Comparison of ENCODE assay signal across 1 cellular context in the genomic region with DNA sequence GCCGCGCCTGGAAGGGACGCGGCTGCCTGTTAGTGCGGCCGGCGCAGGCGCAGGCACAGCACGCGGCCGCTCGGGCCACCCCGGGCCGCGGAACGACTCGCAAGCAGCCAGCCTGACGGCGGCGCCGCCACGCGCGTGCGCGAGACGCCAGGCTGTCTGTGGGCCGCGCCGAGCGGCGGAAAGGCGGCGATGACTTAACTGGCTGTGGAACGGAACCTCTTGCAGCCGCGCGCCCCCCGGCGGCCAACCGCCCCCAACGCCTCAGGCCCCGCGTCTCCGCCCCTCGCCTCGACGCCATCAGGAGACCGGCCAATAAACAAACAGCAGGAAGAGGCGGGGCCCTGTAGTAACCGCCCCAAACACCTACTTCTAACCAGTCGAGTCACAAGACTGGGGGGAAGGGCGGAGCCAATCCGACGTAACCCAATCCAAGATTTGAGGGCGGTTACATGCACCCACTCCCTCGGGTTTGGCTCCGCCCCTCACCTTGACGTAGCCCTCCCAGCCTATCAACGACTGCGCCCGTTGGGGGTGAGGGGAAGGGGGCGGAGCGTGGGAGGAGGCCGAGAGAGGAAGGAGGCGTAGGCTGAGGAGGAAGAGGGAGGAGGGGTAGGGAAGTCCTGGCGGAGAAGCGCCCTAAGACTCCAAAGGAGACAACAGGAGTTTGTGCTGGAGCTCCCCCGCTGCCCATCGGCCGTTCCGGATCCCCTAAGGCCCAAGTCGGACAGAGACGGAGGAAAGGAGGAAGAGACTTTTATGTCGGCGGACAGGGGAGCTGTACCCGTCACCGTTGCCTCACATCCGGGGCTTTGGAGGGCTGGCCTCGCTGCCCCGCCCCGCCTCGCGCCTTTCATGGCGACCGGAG.
TF ChIP-seq lines count a peak whose summit lies in the region.

Gene FBRS, plus strand, starts transcription at position 566 of the 865 bp plus-strand sequence. CDS start 1,088 bp downstream, outside the sequence.

TF ChIP-seq in K562, 482 proteins besides CTCF, POLR2A, EP300 and RAD21 (continued from another document and continues in another):
- TF ChIP-seq, protein P1, sequence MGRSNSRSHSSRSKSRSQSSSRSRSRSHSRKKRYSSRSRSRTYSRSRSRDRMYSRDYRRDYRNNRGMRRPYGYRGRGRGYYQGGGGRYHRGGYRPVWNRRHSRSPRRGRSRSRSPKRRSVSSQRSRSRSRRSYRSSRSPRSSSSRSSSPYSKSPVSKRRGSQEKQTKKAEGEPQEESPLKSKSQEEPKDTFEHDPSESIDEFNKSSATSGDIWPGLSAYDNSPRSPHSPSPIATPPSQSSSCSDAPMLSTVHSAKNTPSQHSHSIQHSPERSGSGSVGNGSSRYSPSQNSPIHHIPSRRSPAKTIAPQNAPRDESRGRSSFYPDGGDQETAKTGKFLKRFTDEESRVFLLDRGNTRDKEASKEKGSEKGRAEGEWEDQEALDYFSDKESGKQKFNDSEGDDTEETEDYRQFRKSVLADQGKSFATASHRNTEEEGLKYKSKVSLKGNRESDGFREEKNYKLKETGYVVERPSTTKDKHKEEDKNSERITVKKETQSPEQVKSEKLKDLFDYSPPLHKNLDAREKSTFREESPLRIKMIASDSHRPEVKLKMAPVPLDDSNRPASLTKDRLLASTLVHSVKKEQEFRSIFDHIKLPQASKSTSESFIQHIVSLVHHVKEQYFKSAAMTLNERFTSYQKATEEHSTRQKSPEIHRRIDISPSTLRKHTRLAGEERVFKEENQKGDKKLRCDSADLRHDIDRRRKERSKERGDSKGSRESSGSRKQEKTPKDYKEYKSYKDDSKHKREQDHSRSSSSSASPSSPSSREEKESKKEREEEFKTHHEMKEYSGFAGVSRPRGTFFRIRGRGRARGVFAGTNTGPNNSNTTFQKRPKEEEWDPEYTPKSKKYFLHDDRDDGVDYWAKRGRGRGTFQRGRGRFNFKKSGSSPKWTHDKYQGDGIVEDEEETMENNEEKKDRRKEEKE (IDR thresholded peaks at IDR 0.05; ENCODE audit: borderline replicate concordance in 1 of 2, control insufficient read depth in 1 of 2, low read depth in 2 of 2, low read length in 1 of 2): peak in 1 of 2 experiments; percentile 80; a peak in 1 of 4 replicates
- TF ChIP-seq, protein P2, sequence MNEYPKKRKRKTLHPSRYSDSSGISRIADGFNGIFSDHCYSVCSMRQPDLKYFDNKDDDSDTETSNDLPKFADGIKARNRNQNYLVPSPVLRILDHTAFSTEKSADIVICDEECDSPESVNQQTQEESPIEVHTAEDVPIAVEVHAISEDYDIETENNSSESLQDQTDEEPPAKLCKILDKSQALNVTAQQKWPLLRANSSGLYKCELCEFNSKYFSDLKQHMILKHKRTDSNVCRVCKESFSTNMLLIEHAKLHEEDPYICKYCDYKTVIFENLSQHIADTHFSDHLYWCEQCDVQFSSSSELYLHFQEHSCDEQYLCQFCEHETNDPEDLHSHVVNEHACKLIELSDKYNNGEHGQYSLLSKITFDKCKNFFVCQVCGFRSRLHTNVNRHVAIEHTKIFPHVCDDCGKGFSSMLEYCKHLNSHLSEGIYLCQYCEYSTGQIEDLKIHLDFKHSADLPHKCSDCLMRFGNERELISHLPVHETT (CRISPR knock-in tag; conservative IDR thresholded peaks at IDR 0.05 in 1 of 2, IDR thresholded peaks at IDR 0.05 in 1 of 2): peak in 1 of 2 experiments; percentile 86; a peak in 2 of 4 replicates
- TF ChIP-seq TRIM28 (IDR thresholded peaks at IDR 0.05): peak; percentile 63
- TF ChIP-seq ATF7 (IDR thresholded peaks at IDR 0.05): peak; percentile 93
- TF ChIP-seq KLF1 (tag; IDR thresholded peaks at IDR 0.05): peak; percentile 43
- no peak for TF ChIP-seq FOXJ3 (CRISPR knock-in tag; IDR thresholded peaks at IDR 0.05)
- TF ChIP-seq PURB (CRISPR knock-in tag; IDR thresholded peaks at IDR 0.05; ENCODE audit: low read depth): no peak
- peak in 1 of 2 experiments; percentile 53; a peak in 2 of 4 replicates for TF ChIP-seq TRIM24 (IDR thresholded peaks at IDR 0.05)
- peak; percentile 62 for TF ChIP-seq ETS1 (conservative IDR thresholded peaks at IDR 0.05; ENCODE audit: control insufficient read depth, low read depth, low read length)
- TF ChIP-seq EWSR1 (IDR thresholded peaks at IDR 0.05; ENCODE audit: borderline replicate concordance, low read depth, partially characterized antibody): no peak
- TF ChIP-seq, protein P3, sequence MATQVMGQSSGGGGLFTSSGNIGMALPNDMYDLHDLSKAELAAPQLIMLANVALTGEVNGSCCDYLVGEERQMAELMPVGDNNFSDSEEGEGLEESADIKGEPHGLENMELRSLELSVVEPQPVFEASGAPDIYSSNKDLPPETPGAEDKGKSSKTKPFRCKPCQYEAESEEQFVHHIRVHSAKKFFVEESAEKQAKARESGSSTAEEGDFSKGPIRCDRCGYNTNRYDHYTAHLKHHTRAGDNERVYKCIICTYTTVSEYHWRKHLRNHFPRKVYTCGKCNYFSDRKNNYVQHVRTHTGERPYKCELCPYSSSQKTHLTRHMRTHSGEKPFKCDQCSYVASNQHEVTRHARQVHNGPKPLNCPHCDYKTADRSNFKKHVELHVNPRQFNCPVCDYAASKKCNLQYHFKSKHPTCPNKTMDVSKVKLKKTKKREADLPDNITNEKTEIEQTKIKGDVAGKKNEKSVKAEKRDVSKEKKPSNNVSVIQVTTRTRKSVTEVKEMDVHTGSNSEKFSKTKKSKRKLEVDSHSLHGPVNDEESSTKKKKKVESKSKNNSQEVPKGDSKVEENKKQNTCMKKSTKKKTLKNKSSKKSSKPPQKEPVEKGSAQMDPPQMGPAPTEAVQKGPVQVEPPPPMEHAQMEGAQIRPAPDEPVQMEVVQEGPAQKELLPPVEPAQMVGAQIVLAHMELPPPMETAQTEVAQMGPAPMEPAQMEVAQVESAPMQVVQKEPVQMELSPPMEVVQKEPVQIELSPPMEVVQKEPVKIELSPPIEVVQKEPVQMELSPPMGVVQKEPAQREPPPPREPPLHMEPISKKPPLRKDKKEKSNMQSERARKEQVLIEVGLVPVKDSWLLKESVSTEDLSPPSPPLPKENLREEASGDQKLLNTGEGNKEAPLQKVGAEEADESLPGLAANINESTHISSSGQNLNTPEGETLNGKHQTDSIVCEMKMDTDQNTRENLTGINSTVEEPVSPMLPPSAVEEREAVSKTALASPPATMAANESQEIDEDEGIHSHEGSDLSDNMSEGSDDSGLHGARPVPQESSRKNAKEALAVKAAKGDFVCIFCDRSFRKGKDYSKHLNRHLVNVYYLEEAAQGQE (CRISPR knock-in tag; IDR thresholded peaks at IDR 0.05; ENCODE audit: low read depth): peak; percentile 72; the same call in 1 of the 2 replicates
- peak; percentile 53 for TF ChIP-seq RBM25 (IDR thresholded peaks at IDR 0.05; ENCODE audit: low read depth, low read length, severe bottlenecking)
- TF ChIP-seq ESRRB (CRISPR knock-in tag; IDR thresholded peaks at IDR 0.05; ENCODE audit: borderline replicate concordance): peak; percentile 24; the same call in 1 of the 2 replicates
- no peak for TF ChIP-seq ZNF175 (CRISPR knock-in tag; IDR thresholded peaks at IDR 0.05; ENCODE audit: low read depth)
- TF ChIP-seq, protein P4, sequence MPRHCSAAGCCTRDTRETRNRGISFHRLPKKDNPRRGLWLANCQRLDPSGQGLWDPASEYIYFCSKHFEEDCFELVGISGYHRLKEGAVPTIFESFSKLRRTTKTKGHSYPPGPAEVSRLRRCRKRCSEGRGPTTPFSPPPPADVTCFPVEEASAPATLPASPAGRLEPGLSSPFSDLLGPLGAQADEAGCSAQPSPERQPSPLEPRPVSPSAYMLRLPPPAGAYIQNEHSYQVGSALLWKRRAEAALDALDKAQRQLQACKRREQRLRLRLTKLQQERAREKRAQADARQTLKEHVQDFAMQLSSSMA (CRISPR knock-in tag; IDR thresholded peaks at IDR 0.05): no peak
- TF ChIP-seq MAX (CRISPR knock-in tag; IDR thresholded peaks at IDR 0.05): peak; percentile 76
- no peak for TF ChIP-seq COPS2 (conservative IDR thresholded peaks at IDR 0.05)
- peak; percentile 64; the same call in 1 of the 2 replicates for TF ChIP-seq HDAC2 (IDR thresholded peaks at IDR 0.05)
- peak; percentile 60; the same call in 1 of the 2 replicates for TF ChIP-seq STAG1 (CRISPR knock-in tag; IDR thresholded peaks at IDR 0.05; ENCODE audit: borderline replicate concordance)
- TF ChIP-seq, protein P5, sequence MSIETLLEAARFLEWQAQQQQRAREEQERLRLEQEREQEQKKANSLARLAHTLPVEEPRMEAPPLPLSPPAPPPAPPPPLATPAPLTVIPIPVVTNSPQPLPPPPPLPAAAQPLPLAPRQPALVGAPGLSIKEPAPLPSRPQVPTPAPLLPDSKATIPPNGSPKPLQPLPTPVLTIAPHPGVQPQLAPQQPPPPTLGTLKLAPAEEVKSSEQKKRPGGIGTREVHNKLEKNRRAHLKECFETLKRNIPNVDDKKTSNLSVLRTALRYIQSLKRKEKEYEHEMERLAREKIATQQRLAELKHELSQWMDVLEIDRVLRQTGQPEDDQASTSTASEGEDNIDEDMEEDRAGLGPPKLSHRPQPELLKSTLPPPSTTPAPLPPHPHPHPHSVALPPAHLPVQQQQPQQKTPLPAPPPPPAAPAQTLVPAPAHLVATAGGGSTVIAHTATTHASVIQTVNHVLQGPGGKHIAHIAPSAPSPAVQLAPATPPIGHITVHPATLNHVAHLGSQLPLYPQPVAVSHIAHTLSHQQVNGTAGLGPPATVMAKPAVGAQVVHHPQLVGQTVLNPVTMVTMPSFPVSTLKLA (conservative IDR thresholded peaks at IDR 0.05): peak; percentile 38 to 70
- peak; percentile 14 for TF ChIP-seq ASH1L (IDR thresholded peaks at IDR 0.05; ENCODE audit: borderline replicate concordance, low read depth, partially characterized antibody)
- TF ChIP-seq SRSF3 (IDR thresholded peaks at IDR 0.05; ENCODE audit: insufficient read depth, low read length): no peak
- no peak for TF ChIP-seq ZNF668 (CRISPR knock-in tag; IDR thresholded peaks at IDR 0.05)
- no peak for TF ChIP-seq ZHX1 (conservative IDR thresholded peaks at IDR 0.05; ENCODE audit: low read length)
- TF ChIP-seq, protein P6, sequence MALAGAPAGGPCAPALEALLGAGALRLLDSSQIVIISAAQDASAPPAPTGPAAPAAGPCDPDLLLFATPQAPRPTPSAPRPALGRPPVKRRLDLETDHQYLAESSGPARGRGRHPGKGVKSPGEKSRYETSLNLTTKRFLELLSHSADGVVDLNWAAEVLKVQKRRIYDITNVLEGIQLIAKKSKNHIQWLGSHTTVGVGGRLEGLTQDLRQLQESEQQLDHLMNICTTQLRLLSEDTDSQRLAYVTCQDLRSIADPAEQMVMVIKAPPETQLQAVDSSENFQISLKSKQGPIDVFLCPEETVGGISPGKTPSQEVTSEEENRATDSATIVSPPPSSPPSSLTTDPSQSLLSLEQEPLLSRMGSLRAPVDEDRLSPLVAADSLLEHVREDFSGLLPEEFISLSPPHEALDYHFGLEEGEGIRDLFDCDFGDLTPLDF (CRISPR knock-in tag; IDR thresholded peaks at IDR 0.05): peak; percentile 82
- peak; percentile 49 for TF ChIP-seq TBP (optimal IDR thresholded peaks at IDR 0.05; ENCODE audit: low read depth, low read length)
- peak; percentile 90 for TF ChIP-seq EP400 (IDR thresholded peaks at IDR 0.05)
- peak; percentile 50 for TF ChIP-seq SP2 (IDR thresholded peaks at IDR 0.05; ENCODE audit: extremely low read depth, low read depth, low read length, poor library complexity, severe bottlenecking)
- no peak for TF ChIP-seq THRAP3 (IDR thresholded peaks at IDR 0.05; ENCODE audit: borderline replicate concordance)
- TF ChIP-seq KDM2B (CRISPR knock-in tag; IDR thresholded peaks at IDR 0.05): peak; percentile 20; the same call in 1 of the 2 replicates
- peak; percentile 96 for TF ChIP-seq CXXC5 (CRISPR knock-in tag; IDR thresholded peaks at IDR 0.05)
- no peak for TF ChIP-seq PBX2 (CRISPR knock-in tag; IDR thresholded peaks at IDR 0.05; ENCODE audit: low read depth)
- no peak for TF ChIP-seq PBX2 (tag; conservative IDR thresholded peaks at IDR 0.05; ENCODE audit: low read depth)
- TF ChIP-seq CEBPB (tag; IDR thresholded peaks at IDR 0.05): peak; percentile 28; the same call in 1 of the 2 replicates
